7 cellular contexts compared by ENCODE assay signal in genomic region chr9:137239541-137240200, GRCh38. TPM values are rescaled to one million over a fixed set of nuclear protein-coding genes. Genes with fewer than 3 reads are reported as not detected.
DNase-seq lines count a peak whose midpoint lies in the region; ATAC-seq and TF ChIP-seq lines count a peak whose summit lies in the region.
"Not testable (repeated sequence)": the region's sequence is repeated elsewhere in the genome, so short reads cannot be mapped to it uniquely, and the experiment has no call there.
"Had no signal": no experiment of that assay in that cellular context is flagged by ENCODE, and none has a peak within 500 bp of the region (broad histone marks: within the 10 kb centered on the region; RNA-seq: fewer than 3 reads in every experiment).

No MANE protein-coding gene starts in this region.

- 48 to 62% methylated on average over 21 to 23 of the region's 27 CpGs for WGBS in body of pancreas, 2 donors
- WGBS in thymus, result 63% methylated on average over 27 of the region's 27 CpGs

- H3K36me3 ChIP-seq in SK-N-MC (ENCODE audit: insufficient read depth, low read length) (peaks cover 21% of the 10 kb centered on the region), cardiac muscle cell (peaks cover 12% of the 10 kb centered on the region), thymus (ENCODE audit: control insufficient read depth, insufficient read depth) (peaks cover 11% of the 10 kb centered on the region)
- H3K36me3 ChIP-seq in body of pancreas (replicated peaks in 1 of 2; ENCODE audit: insufficient read depth in 1 of 2, low read depth in 2 of 2), result not testable (repeated sequence)

- H3K9me3 ChIP-seq in SK-N-MC (ENCODE audit: low read depth, low read length); body of pancreas; cardiac muscle cell (ENCODE audit: low read depth); thymus (ENCODE audit: control insufficient read depth): not testable (repeated sequence)

- H3K36me3 Mint-ChIP-seq in nephron (ENCODE audit: low read depth), result peaks cover 19% of the 10 kb centered on the region

- H3K27me3 Mint-ChIP-seq in nephron (ENCODE audit: low read depth), result not testable (repeated sequence)

- intact Hi-C loops in body of pancreas (cut with DNase I), result not testable (repeated sequence)

- peaks cover 64% of the 10 kb centered on the region for H3K4me1 ChIP-seq in body of pancreas
- H3K4me1 ChIP-seq in cardiac muscle cell (ENCODE audit: low read depth), result peaks cover 24% of the 10 kb centered on the region
- peaks cover 28% of the 10 kb centered on the region for H3K4me1 ChIP-seq in thymus (ENCODE audit: control insufficient read depth, insufficient read depth, low read length)

- not testable (repeated sequence) for DNase-seq in SK-N-MC (ENCODE audit: low read depth, low spot score); body of pancreas; cardiac muscle cell (ENCODE audit: low read depth in 1 of 2, low spot score in 1 of 2)

- H3K9me3 Mint-ChIP-seq in nephron, result not testable (repeated sequence)

- H3K4me3 ChIP-seq in GM08714 (ENCODE audit: low read length) (peak overlapping the region; percentile 74), SK-N-MC (peak overlapping the region; percentile 80), body of pancreas (peak overlapping the region in 1 of 2 donors; percentile 44), cardiac muscle cell (peak overlapping the region; percentile 41), thymus (ENCODE audit: low read length) (peak overlapping the region; percentile 69)

- peak overlapping the region; percentile 79 to 86 (median 84) for H3K4me3 Mint-ChIP-seq in nephron

- peaks cover 38% of the 10 kb centered on the region for H3K4me1 Mint-ChIP-seq in nephron

- not testable (repeated sequence) for H3K27me3 ChIP-seq in body of pancreas; cardiac muscle cell; thymus (ENCODE audit: control insufficient read depth, insufficient read depth)

- peak overlapping the region; percentile 85 for H3K27ac ChIP-seq in SK-N-MC
- peak overlapping the region; percentile 88 to 98 (median 91) for H3K27ac ChIP-seq in body of pancreas
- peak overlapping the region; percentile 95 for H3K27ac ChIP-seq in cardiac muscle cell
- H3K27ac ChIP-seq in thymus (ENCODE audit: low read depth), result peak overlapping the region; percentile 98

- peak overlapping the region; percentile 88 for H3K9ac ChIP-seq in SK-N-MC (ENCODE audit: insufficient read length)

- TF ChIP-seq CTCF in body of pancreas (IDR thresholded peaks at IDR 0.05); cardiac muscle cell (IDR thresholded peaks at IDR 0.05; ENCODE audit: low read depth, low read length); nephron (IDR thresholded peaks at IDR 0.05; ENCODE audit: unreplicated experiment in 3 of 3): not testable (repeated sequence)

- ATAC-seq in body of pancreas, result not testable (repeated sequence)

- peak overlapping the region in 2 of 3 experiments; percentile 69 to 84 for H3K27ac Mint-ChIP-seq in nephron

- TF ChIP-seq POLR2A in body of pancreas (IDR thresholded peaks at IDR 0.05), result not testable (repeated sequence)

RNA-seq across cellular contexts. Expression of gene TUBB4B, which starts 1.4 kb away (rescaled TPM):
- total RNA-seq in body of pancreas (100 to 1,000 TPM in 1 of 2 donors, 10 to 100 TPM in 1; 79.1 to 171 TPM), cardiac muscle cell (412 and 540 TPM in 2 replicates)
- polyA plus RNA-seq in cardiac muscle cell (745 and 845 TPM in 2 replicates), thymus (104 TPM)

RNA-seq across cellular contexts. Expression of gene SLC34A3, which starts 9.0 kb away (rescaled TPM):
- total RNA-seq in body of pancreas (under 1 TPM in 1 of 2 donors, not detected in 1; 0.33 TPM), cardiac muscle cell (0.25 TPM in 1 of 2 replicates, not detected in the other)
- polyA plus RNA-seq in cardiac muscle cell (0.24 TPM in 1 of 2 replicates, not detected in the other), thymus (0.14 TPM)
- total RNA-seq: Daoy had no signal

RNA-seq across cellular contexts. Expression of gene STPG3, which starts 11.4 kb away (rescaled TPM):
- total RNA-seq in body of pancreas (not detected), cardiac muscle cell (0.95 TPM in 1 of 2 replicates, not detected in the other)
- polyA plus RNA-seq in cardiac muscle cell (3.2 and 3.3 TPM in 2 replicates), thymus (0.43 TPM)
- total RNA-seq: Daoy had no signal

RNA-seq across cellular contexts. Expression of gene RNF224, which starts 12.4 kb away (rescaled TPM):
- total RNA-seq in body of pancreas, result under 1 TPM in 1 of 2 donors, not detected in 1; 0.26 TPM
- 0.32 TPM in 1 of 2 replicates, not detected in the other for total RNA-seq in cardiac muscle cell
- 0.12 TPM in 1 of 2 replicates, not detected in the other for polyA plus RNA-seq in cardiac muscle cell
- polyA plus RNA-seq in thymus, result 0.16 TPM
- total RNA-seq: Daoy had no signal

RNA-seq across cellular contexts. Expression of gene CYSRT1, which starts 14.7 kb away (rescaled TPM):
- not detected for total RNA-seq in body of pancreas
- 5.8 and 7.0 TPM in 2 replicates for total RNA-seq in cardiac muscle cell
- polyA plus RNA-seq in cardiac muscle cell, result 3.1 and 6.6 TPM in 2 replicates
- 2.8 TPM for polyA plus RNA-seq in thymus
